12 cellular contexts compared by ENCODE assay signal in the genomic region with DNA sequence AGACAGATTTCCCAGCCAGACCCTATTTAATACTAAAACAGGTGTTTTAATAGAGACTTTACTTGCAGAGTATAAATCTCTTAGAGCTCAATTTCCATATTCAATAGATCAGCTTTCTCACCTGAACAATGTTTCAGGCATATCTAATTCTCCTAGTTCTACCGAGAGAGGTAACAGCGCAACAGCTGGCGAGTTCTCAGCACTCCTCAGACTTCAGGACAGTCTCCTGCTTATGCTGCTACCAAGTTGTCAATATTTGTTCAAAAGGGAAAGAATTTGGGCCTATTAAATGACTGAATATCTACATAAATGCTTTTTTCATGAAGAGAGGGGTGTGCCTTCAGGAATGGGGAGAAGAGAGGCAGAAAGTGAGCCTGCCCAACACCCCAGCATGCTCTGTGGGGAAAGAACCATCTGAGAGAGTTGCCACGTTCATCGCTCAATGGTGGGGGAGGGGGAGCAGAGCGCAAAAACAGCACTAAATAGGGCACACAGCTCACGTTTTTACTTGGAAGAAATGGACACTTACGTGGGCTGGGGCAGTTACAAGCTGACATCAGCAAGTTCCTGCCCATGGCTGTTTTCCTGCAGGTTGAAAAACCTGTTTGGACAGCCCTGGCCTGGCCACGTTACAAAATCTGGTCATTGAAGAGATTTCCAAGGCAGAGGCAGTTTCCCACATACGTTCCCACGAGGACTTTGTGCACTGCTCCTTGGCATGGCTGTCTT. TPM values are rescaled to one million over a fixed set of nuclear protein-coding genes. Genes with fewer than 3 reads are reported as not detected.
A peak's percentile ranks its signal among the peaks of the same experiment; 100 is the strongest.
DNase-seq lines count a peak whose midpoint lies in the region; ATAC-seq, FAIRE-seq and TF ChIP-seq lines count a peak whose summit lies in the region.
"Had no signal": no experiment of that assay in that cellular context is flagged by ENCODE, and none has a peak within 500 bp of the region (broad histone marks: within the 10 kb centered on the region; RNA-seq: fewer than 3 reads in every experiment).

No MANE protein-coding gene starts in this region.

- no peak for TF ChIP-seq CTCF in bronchial epithelial cell (IDR thresholded peaks at IDR 0.05; ENCODE audit: insufficient read depth, low read length, severe bottlenecking)

- H3K4me3 Mint-ChIP-seq in stimulated activated naive CD8-positive, alpha-beta T cell treated with anti-CD3 and anti-CD28 coated beads, Interleukin-15, Interleukin-2, amounts not matched to agents 100 ng/mL and 50 ng/mL, for 24 hours = no peak overlapping the region
- H3K4me3 Mint-ChIP-seq: T-helper 2 cell treated with Interferon-gamma antibody and Interleukin-4, amounts not matched to agents 5 μg/mL and 100 μg/mL, for 36 hours had no signal

- H3K9me3 Mint-ChIP-seq in stimulated activated naive CD8-positive, alpha-beta T cell treated with anti-CD3 and anti-CD28 coated beads, Interleukin-15, Interleukin-2, amounts not matched to agents 100 ng/mL and 50 ng/mL, for 24 hours = no peaks in the 10 kb centered on the region
- H3K9me3 Mint-ChIP-seq: T-helper 2 cell treated with Interferon-gamma antibody and Interleukin-4, amounts not matched to agents 5 μg/mL and 100 μg/mL, for 36 hours had no signal

- peaks cover 89% of the 10 kb centered on the region for H3K36me3 Mint-ChIP-seq in stimulated activated naive CD8-positive, alpha-beta T cell treated with anti-CD3 and anti-CD28 coated beads, Interleukin-15, Interleukin-2, amounts not matched to agents 100 ng/mL and 50 ng/mL, for 24 hours (ENCODE audit: low read depth)

- H3K4me1 Mint-ChIP-seq in stimulated activated naive CD8-positive, alpha-beta T cell treated with anti-CD3 and anti-CD28 coated beads, Interleukin-15, Interleukin-2, amounts not matched to agents 100 ng/mL and 50 ng/mL, for 24 hours (ENCODE audit: low read depth) = peaks cover 12% of the 10 kb centered on the region

- H3K27ac Mint-ChIP-seq in stimulated activated naive CD8-positive, alpha-beta T cell treated with anti-CD3 and anti-CD28 coated beads, Interleukin-15, Interleukin-2, amounts not matched to agents 100 ng/mL and 50 ng/mL, for 24 hours = peak overlapping the region; percentile 67

- no peak for FAIRE-seq in bronchial epithelial cell (lab: Jason Lieb, UNC)

- ATAC-seq in stimulated activated naive CD8-positive, alpha-beta T cell treated with anti-CD3 and anti-CD28 coated beads, Interleukin-15, Interleukin-2, amounts not matched to agents 100 U/mL and 50 U/mL, for 24 hours = no peak
- ATAC-seq in GM19467 (IDR thresholded peaks at IDR 0.05; ENCODE audit: unreplicated experiment) = no peak

- H3K27me3 ChIP-seq in bronchial epithelial cell (ENCODE audit: control insufficient read depth, insufficient read depth, low read length) = no peaks in the 10 kb centered on the region
- H3K27me3 ChIP-seq: gastrocnemius medialis had no signal

- no peak overlapping the region for H3K4me3 ChIP-seq in bronchial epithelial cell (ENCODE audit: low read depth, low read length)
- H3K4me3 ChIP-seq: gastrocnemius medialis had no signal

- H3K36me3 ChIP-seq in bronchial epithelial cell (ENCODE audit: control insufficient read depth, insufficient read depth, low read length) = peaks cover 52% of the 10 kb centered on the region

- H3K27me3 Mint-ChIP-seq in stimulated activated naive CD8-positive, alpha-beta T cell treated with anti-CD3 and anti-CD28 coated beads, Interleukin-15, Interleukin-2, amounts not matched to agents 100 ng/mL and 50 ng/mL, for 24 hours = no peaks in the 10 kb centered on the region

- DNase-seq in stimulated activated naive CD8-positive, alpha-beta T cell treated with anti-CD3 and anti-CD28 coated beads, Interleukin-15, Interleukin-2, amounts not matched to agents 100 U/mL and 50 U/mL, for 24 hours = no peak
- DNase-seq in bronchial epithelial cell (ENCODE audit: low read depth) = peak; percentile 83
- DNase-seq in mucosa of gallbladder (ENCODE audit: low spot score) = peak; percentile 76
- DNase-seq in hepatic stellate cell (ENCODE audit: low spot score) = no peak
- DNase-seq in D341Med (ENCODE audit: low spot score) = no peak
- no peak for DNase-seq in glomerular visceral epithelial cell (ENCODE audit: extremely low spot score)
- DNase-seq: mesenchymal stem cell, NCI-H187 had no signal

RNA-seq across cellular contexts. Expression of gene EZR, which starts 38.0 kb away (rescaled TPM):
- 314 and 407 TPM in 2 replicates for total RNA-seq in bronchial epithelial cell
- 297 TPM for total RNA-seq in mucosa of gallbladder

Comparison
In these comparisons a context has a peak if more than half of its experiments do, and no peak if none do; other contexts are left out.
1. DNase-seq: peak in bronchial epithelial cell (single experiment) and mucosa of gallbladder (single experiment); none in stimulated activated naive CD8-positive, alpha-beta T cell treated with anti-CD3 and anti-CD28 coated beads, Interleukin-15, Interleukin-2, amounts not matched to agents 100 U/mL and 50 U/mL, for 24 hours (single experiment), hepatic stellate cell (single experiment), D341Med (single experiment) and glomerular visceral epithelial cell (single experiment).